8 cellular contexts compared by ENCODE assay signal in genomic region chr11:84036664-84037194, GRCh38.
"Had no signal": no experiment of that assay in that cellular context is flagged by ENCODE, and none has a peak within 500 bp of the region (broad histone marks: within the 10 kb centered on the region; RNA-seq: fewer than 3 reads in every experiment).

No MANE protein-coding gene starts in this region.

- H2AFZ ChIP-seq: GM23248 had no signal

- ATAC-seq: HCT116 had no signal

- H3K9ac ChIP-seq: GM23248 had no signal

- H3K4me1 ChIP-seq: HAP-1 had no signal

- H3K27ac ChIP-seq: GM23248, HL-60 had no signal

- H3K9me3 ChIP-seq: HAP-1 had no signal

- H3K4me3 ChIP-seq: GM23248, HAP-1 had no signal

- DNase-seq: GM23248, GOT3, H7, HFFc6, IMR-90 had no signal

- H3K36me3 ChIP-seq: HAP-1 had no signal
